12 cellular contexts compared by ENCODE assay signal in genomic region chr13:63463782-63464610, GRCh38.
DNase-seq lines count a peak whose midpoint lies in the region; ATAC-seq and TF ChIP-seq lines count a peak whose summit lies in the region.
"Had no signal": no experiment of that assay in that cellular context is flagged by ENCODE, and none has a peak within 500 bp of the region (broad histone marks: within the 10 kb centered on the region; RNA-seq: fewer than 3 reads in every experiment).

No MANE protein-coding gene starts in this region.

- peaks cover 2% of the 10 kb centered on the region; the same call in 1 of the 2 replicates for H3K4me1 ChIP-seq in BE2C
- 0 out of 2 replicates have a peak, but pooled peaks cover 3% of the 10 kb centered on the region for H3K4me1 ChIP-seq in IMR-90 (ENCODE audit: control insufficient read depth, insufficient read depth, low read length)
- H3K4me1 ChIP-seq: A549 had no signal

- H3K4ac ChIP-seq in IMR-90 (ENCODE audit: low read depth, low read length) = no peak overlapping the region

- no peak overlapping the region for H3K27ac ChIP-seq in IMR-90 (ENCODE audit: insufficient read depth, low read length)
- H3K27ac ChIP-seq: A549 had no signal

- H2BK5ac ChIP-seq in IMR-90 (ENCODE audit: low read depth, low read length, poor library complexity, severe bottlenecking) = no peak overlapping the region

- H3K18ac ChIP-seq in IMR-90 (ENCODE audit: low read depth, low read length) = peak overlapping the region; percentile 74; the same call in 1 of the 2 replicates

- H2AFZ ChIP-seq in IMR-90 (replicated peaks; ENCODE audit: low read length, poor library complexity) = peak overlapping the region; percentile 14

- TF ChIP-seq RAD21 in IMR-90 (IDR thresholded peaks at IDR 0.05; ENCODE audit: low read length) = no peak

- no peak overlapping the region for H3K9ac ChIP-seq in IMR-90 (ENCODE audit: low read depth, low read length)

- no peak overlapping the region for H4K8ac ChIP-seq in IMR-90 (ENCODE audit: low read depth in 2 of 2, low read length in 2 of 2)

- peak overlapping the region; percentile 81; the same call in 1 of the 2 replicates for H4K5ac ChIP-seq in IMR-90 (ENCODE audit: low read depth, low read length)

- H2BK15ac ChIP-seq in IMR-90 (ENCODE audit: low read depth, low read length) = no peak overlapping the region

- H3K79me1 ChIP-seq in IMR-90 (ENCODE audit: low read depth in 1 of 2, low read length in 2 of 2) = no peaks in the 10 kb centered on the region

- no peak overlapping the region; the same call in 1 of the 2 replicates for H4K91ac ChIP-seq in IMR-90 (ENCODE audit: insufficient read depth, low read depth, low read length)

- no peaks in the 10 kb centered on the region for H3K9me3 ChIP-seq in BE2C
- no peaks in the 10 kb centered on the region for H3K9me3 ChIP-seq in IMR-90 (ENCODE audit: control insufficient read depth, insufficient read depth, low read length)
- H3K9me3 ChIP-seq: A549 had no signal

- H2AK9ac ChIP-seq in IMR-90 (replicated peaks; ENCODE audit: low read depth, low read length, poor library complexity) = no peak overlapping the region

- H2BK20ac ChIP-seq in IMR-90 (ENCODE audit: low read depth, low read length) = no peak overlapping the region

- H3K56ac ChIP-seq in IMR-90 (ENCODE audit: extremely low read depth, insufficient read depth, low read length) = no peak overlapping the region

- no peak for TF ChIP-seq POLR2A in IMR-90 (IDR thresholded peaks at IDR 0.05; ENCODE audit: low read depth, low read length)

- H3K4me3 ChIP-seq in BE2C (ENCODE audit: low read depth, low read length) = no peak overlapping the region
- H3K4me3 ChIP-seq in IMR-90 (ENCODE audit: insufficient read depth, low read depth, low read length) = no peak overlapping the region
- H3K4me3 ChIP-seq: A549 had no signal

- no peaks in the 10 kb centered on the region for H3K9me1 ChIP-seq in IMR-90 (ENCODE audit: insufficient read depth, low read length)

- H3K36me3 ChIP-seq in BE2C (no peaks in the 10 kb centered on the region), IMR-90 (ENCODE audit: control insufficient read depth, insufficient read depth, low read length) (no peaks in the 10 kb centered on the region)

- H3K23ac ChIP-seq in IMR-90 (ENCODE audit: low read depth, low read length) = no peak overlapping the region

- TF ChIP-seq CTCF in BE2C (IDR thresholded peaks at IDR 0.05; ENCODE audit: low read depth, low read length) (no peak), IMR-90 (conservative IDR thresholded peaks at IDR 0.05; ENCODE audit: low read depth, low read length) (no peak)

- H4K20me1 ChIP-seq in IMR-90 (ENCODE audit: insufficient read depth, low read length) = no peaks in the 10 kb centered on the region

- intact Hi-C loops in IMR-90 (cut with micrococcal nuclease) = no loop called here

- POLR2A ChIA-PET in IMR-90 (lab: Charles Lee; ENCODE audit: unreplicated experiment) = no interaction called here

- H2AK5ac ChIP-seq in IMR-90 (ENCODE audit: low read depth, low read length) = peak overlapping the region; percentile 18; the same call in 1 of the 2 replicates

- no peak overlapping the region for H2BK120ac ChIP-seq in IMR-90 (ENCODE audit: low read depth, low read length)

- no peak overlapping the region for H3K14ac ChIP-seq in IMR-90 (replicated peaks; ENCODE audit: low read depth, low read length)

- in situ Hi-C loops in IMR-90 (cut with MboI; ENCODE audit: low sequenced_read_pairs) = no loop called here

- no peak overlapping the region for H3K4me2 ChIP-seq in IMR-90 (ENCODE audit: low read depth, low read length)
- H3K4me2 ChIP-seq: A549 had no signal

- no TSS peak for BruUV-seq in IMR-90 (replicated peaks; lab: Mats Ljungman, UMichigan)

- dilution Hi-C loops in IMR-90 (cut with HindIII; ENCODE audit: low sequenced_read_pairs, unreplicated experiment) = no loop called here

- peak; percentile 88 for ATAC-seq in GM19351 (IDR thresholded peaks at IDR 0.05; ENCODE audit: unreplicated experiment)
- ATAC-seq in HG02884 (IDR thresholded peaks at IDR 0.05; ENCODE audit: unreplicated experiment) = peak; percentile 81
- ATAC-seq in IMR-90 (ENCODE audit: low read depth) = no peak
- no peak for ATAC-seq in GM21576 (IDR thresholded peaks at IDR 0.05; ENCODE audit: unreplicated experiment)
- ATAC-seq: A549 had no signal

- WGBS in IMR-90 (ENCODE audit: extremely low coverage in 2 of 2, insufficient read length in 1 of 2), 2 experiments = no CpG with 5 or more reads among the region's 1 CpG

- CTCF ChIA-PET in IMR-90 (lab: Yijun Ruan, JAX) = no interaction called here

- DNase-seq in BE2C (peak; percentile 38), IMR-90 (no peak), SK-N-DZ (ENCODE audit: low spot score) (no peak), NCI-H526 treated with DMSO at 0.1 percent for 48 hours (lab: John Stamatoyannopoulos, UW) (no peak), NCI-H1436 treated with DMSO at 0.1 percent for 48 hours (lab: John Stamatoyannopoulos, UW) (no peak)
- DNase-seq: activated effector memory CD4-positive, alpha-beta T cell treated with anti-CD3 and anti-CD28 coated beads, Interleukin-2, amount 50 U/mL, for 16 hours; NCI-H69; SW 1271 had no signal

- H3K27me3 ChIP-seq in BE2C (no peaks in the 10 kb centered on the region), IMR-90 (ENCODE audit: control insufficient read depth, insufficient read depth, low read length) (no peaks in the 10 kb centered on the region)

TF ChIP-seq in IMR-90, 13 proteins besides CTCF, POLR2A, EP300 and RAD21:
- TF ChIP-seq SMC3 (IDR thresholded peaks at IDR 0.05; ENCODE audit: low read depth, low read length) (no peak), CHD1 (IDR thresholded peaks at IDR 0.05; ENCODE audit: low read depth, low read length) (no peak), FOS (IDR thresholded peaks at IDR 0.05; ENCODE audit: low read depth, low read length) (no peak), NFE2L2 (IDR thresholded peaks at IDR 0.05; ENCODE audit: low read depth, low read length) (no peak), CEBPB (IDR thresholded peaks at IDR 0.05; ENCODE audit: low read depth, low read length) (no peak), RCOR1 (IDR thresholded peaks at IDR 0.05; ENCODE audit: insufficient replicate concordance, low read length) (no peak), RFX5 (IDR thresholded peaks at IDR 0.05; ENCODE audit: low read depth, low read length) (no peak), MAFK (IDR thresholded peaks at IDR 0.05; ENCODE audit: low read depth, low read length) (no peak)

Comparison
In these comparisons a context has a peak if more than half of its experiments do, and no peak if none do; other contexts are left out.
1. ATAC-seq: peak in GM19351 (single experiment) and HG02884 (single experiment); none in IMR-90 (single experiment) and GM21576 (single experiment).